27 cellular contexts compared by ENCODE assay signal in the genomic region with DNA sequence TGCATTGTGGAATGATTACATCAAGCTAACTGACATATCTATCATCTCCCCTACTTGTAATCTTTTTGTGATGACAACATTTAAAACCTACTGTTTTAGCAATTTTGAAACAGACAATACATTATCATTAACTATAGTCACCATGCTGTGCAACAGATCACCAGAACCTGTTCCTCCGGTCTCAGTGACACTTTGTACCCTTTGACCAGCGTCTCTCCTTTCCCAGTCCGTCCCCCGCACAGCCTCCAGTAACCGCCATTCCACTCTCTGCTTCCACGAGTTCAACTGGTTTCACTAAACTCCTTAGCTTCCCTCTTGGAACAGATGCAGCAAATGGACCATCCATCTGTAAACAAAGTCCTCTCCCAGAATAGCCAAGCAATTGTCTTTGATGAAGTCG. TPM values are rescaled to one million over a fixed set of nuclear protein-coding genes. Genes with fewer than 3 reads are reported as not detected.
"Had no signal": no experiment of that assay in that cellular context is flagged by ENCODE, and none has a peak within 500 bp of the region (broad histone marks: within the 10 kb centered on the region; RNA-seq: fewer than 3 reads in every experiment).

No MANE protein-coding gene starts in this region.

- H3K4me1 Mint-ChIP-seq: activated CD4-positive, alpha-beta T cell treated with anti-CD3 and anti-CD28 coated beads for 36 hours; activated T-helper 17 cell treated with anti-CD3 and anti-CD28 coated beads, Interleukin-2, amount 50 U/mL, for 72 hours; central memory CD8-positive, alpha-beta T cell had no signal

- H3K27me3 Mint-ChIP-seq: activated naive CD8-positive, alpha-beta T cell; activated T-helper 17 cell treated with anti-CD3 and anti-CD28 coated beads, Interleukin-2, amount 50 U/mL, for 72 hours; brain; central memory CD8-positive, alpha-beta T cell had no signal

- H3K27ac Mint-ChIP-seq: activated CD4-positive, alpha-beta memory T cell treated with anti-CD3 and anti-CD28 coated beads, Interleukin-2, amount 10 ng/mL, durations not matched to agents 7 days and 5 days; activated CD4-positive, alpha-beta T cell treated with anti-CD3 and anti-CD28 coated beads for 36 hours; activated naive CD4-positive, alpha-beta T cell treated with anti-CD3 and anti-CD28 coated beads for 36 hours; activated naive CD8-positive, alpha-beta T cell; activated T-helper 17 cell treated with anti-CD3 and anti-CD28 coated beads, Interleukin-2, amount 50 U/mL, for 72 hours; brain; T-helper 1 cell treated with Interleukin-12 subunit alpha and Interleukin-12 subunit beta and Interleukin-4 antibody, amounts not matched to agents 30 μg/mL and 1 μg/mL, for 36 hours had no signal

- DNase-seq: activated CD4-positive, alpha-beta memory T cell treated with anti-CD3 and anti-CD28 coated beads, Interleukin-2, amount 10 ng/mL, durations not matched to agents 7 days and 5 days; activated CD4-positive, alpha-beta T cell treated with anti-CD3 and anti-CD28 coated beads for 36 hours; activated CD4-positive, alpha-beta T cell treated with anti-CD3 and anti-CD28 coated beads, Interleukin-2, amount 50 U/mL, for 1 hour; activated CD4-positive, CD25-positive, alpha-beta regulatory T cell; activated gamma-delta T cell; activated naive CD4-positive, alpha-beta T cell treated with anti-CD3 and anti-CD28 coated beads for 36 hours; activated T-cell treated with anti-CD3 and anti-CD28 coated beads for 4 hours; activated T-cell treated with anti-CD3 and anti-CD28 coated beads, Interleukin-2, amount 50 U/mL, for 48 hours; MV-4-11; NCI-H1092 treated with DMSO at 0.1 percent for 48 hours; NCI-H1436 treated with DMSO at 0.1 percent for 48 hours; NCI-H187; NCI-H2081; NCI-H446 treated with DMSO at 0.1 percent for 48 hours; NCI-H524 treated with DMSO at 0.1 percent for 48 hours; NCI-H82; NK-92 treated with Interleukin-12 subunit alpha and Interleukin-12 subunit beta, amount 100 ng/mL, for 24 hours; OCI-M1; SHP77 treated with DMSO at 0.1 percent for 48 hours had no signal

- ATAC-seq: activated CD4-positive, alpha-beta T cell treated with anti-CD3 and anti-CD28 coated beads for 36 hours; activated T-helper 17 cell treated with anti-CD3 and anti-CD28 coated beads, Interleukin-2, amount 50 U/mL, for 72 hours had no signal

- H3K4me3 Mint-ChIP-seq: activated CD4-positive, alpha-beta memory T cell treated with anti-CD3 and anti-CD28 coated beads, Interleukin-2, amount 10 ng/mL, durations not matched to agents 7 days and 5 days; activated CD4-positive, alpha-beta T cell treated with anti-CD3 and anti-CD28 coated beads for 36 hours; activated naive CD4-positive, alpha-beta T cell treated with anti-CD3 and anti-CD28 coated beads for 36 hours; activated naive CD8-positive, alpha-beta T cell; activated T-helper 17 cell treated with anti-CD3 and anti-CD28 coated beads, Interleukin-2, amount 50 U/mL, for 72 hours; brain; central memory CD8-positive, alpha-beta T cell; T-helper 1 cell treated with Interleukin-12 subunit alpha and Interleukin-12 subunit beta and Interleukin-4 antibody, amounts not matched to agents 30 μg/mL and 1 μg/mL, for 36 hours had no signal

- H3K9me3 Mint-ChIP-seq: activated CD4-positive, alpha-beta memory T cell treated with anti-CD3 and anti-CD28 coated beads, Interleukin-2, amount 10 ng/mL, durations not matched to agents 7 days and 5 days; activated naive CD4-positive, alpha-beta T cell treated with anti-CD3 and anti-CD28 coated beads for 36 hours; activated T-helper 17 cell treated with anti-CD3 and anti-CD28 coated beads, Interleukin-2, amount 50 U/mL, for 72 hours; brain; central memory CD8-positive, alpha-beta T cell; T-helper 1 cell treated with Interleukin-12 subunit alpha and Interleukin-12 subunit beta and Interleukin-4 antibody, amounts not matched to agents 30 μg/mL and 1 μg/mL, for 36 hours had no signal

RNA-seq across cellular contexts. Expression of a gene that starts 55.6 kb away (rescaled TPM):
- total RNA-seq: activated CD4-positive, alpha-beta memory T cell treated with anti-CD3 and anti-CD28 coated beads, Interleukin-2, amount 10 ng/mL, durations not matched to agents 7 days and 5 days; activated CD4-positive, alpha-beta T cell treated with anti-CD3 and anti-CD28 coated beads for 36 hours; activated CD8-positive, alpha-beta memory T cell treated with anti-CD3 and anti-CD28 coated beads for 36 hours; activated naive CD4-positive, alpha-beta T cell treated with anti-CD3 and anti-CD28 coated beads for 36 hours; astrocyte; SK-MEL-5 had no signal
